In the genomic region with DNA sequence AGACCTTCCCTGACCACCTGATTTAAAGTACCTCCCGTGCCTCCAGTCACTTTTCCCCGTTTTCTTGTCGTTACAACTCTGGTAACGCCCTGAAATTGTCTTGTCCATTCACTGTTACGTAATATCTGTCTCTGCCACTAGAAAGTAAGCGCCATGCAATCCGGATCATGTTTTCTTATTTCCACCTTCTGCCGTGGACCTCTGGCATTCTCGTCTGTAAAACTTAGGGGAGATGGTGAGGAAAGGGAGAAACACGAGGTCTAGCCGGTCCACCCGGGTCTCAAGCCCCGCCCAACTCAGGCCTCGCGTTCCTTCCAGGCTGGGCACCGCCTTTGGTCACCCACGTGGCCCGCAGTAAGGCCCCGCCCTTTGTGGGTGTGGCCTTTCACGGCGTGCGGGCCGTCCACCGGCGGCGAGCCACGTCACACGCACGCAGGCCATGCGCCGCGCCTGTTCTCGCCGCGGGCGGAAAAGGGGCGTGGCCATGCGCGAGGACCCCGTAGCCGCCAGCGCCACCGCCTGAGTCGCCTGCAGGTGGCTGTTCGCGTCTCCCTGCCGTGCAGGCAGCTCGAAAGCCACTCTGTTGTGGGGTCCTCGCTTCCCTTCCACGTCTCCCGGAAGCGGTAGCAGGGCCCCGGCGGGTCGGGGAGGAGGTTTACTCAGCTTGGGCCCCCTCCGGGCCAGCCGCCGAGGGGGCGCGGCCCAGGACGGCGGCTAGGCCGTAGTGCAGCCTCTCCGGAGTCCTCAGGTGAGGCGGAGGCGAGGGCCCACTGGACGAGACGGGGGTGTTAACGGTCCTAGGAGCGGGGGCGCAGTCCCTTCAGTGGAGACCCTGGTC, we compare ENCODE assay signal across 8 cellular contexts. TPM values are rescaled to one million over a fixed set of nuclear protein-coding genes. Genes with fewer than 3 reads are reported as not detected.
DNase-seq lines count a peak whose midpoint lies in the region; ATAC-seq, FAIRE-seq and TF ChIP-seq lines count a peak whose summit lies in the region.

A gene with protein sequence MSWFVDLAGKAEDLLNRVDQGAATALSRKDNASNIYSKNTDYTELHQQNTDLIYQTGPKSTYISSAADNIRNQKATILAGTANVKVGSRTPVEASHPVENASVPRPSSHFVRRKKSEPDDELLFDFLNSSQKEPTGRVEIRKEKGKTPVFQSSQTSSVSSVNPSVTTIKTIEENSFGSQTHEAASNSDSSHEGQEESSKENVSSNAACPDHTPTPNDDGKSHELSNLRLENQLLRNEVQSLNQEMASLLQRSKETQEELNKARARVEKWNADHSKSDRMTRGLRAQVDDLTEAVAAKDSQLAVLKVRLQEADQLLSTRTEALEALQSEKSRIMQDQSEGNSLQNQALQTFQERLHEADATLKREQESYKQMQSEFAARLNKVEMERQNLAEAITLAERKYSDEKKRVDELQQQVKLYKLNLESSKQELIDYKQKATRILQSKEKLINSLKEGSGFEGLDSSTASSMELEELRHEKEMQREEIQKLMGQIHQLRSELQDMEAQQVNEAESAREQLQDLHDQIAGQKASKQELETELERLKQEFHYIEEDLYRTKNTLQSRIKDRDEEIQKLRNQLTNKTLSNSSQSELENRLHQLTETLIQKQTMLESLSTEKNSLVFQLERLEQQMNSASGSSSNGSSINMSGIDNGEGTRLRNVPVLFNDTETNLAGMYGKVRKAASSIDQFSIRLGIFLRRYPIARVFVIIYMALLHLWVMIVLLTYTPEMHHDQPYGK (plus strand): TSS at position 597 of the 838 bp plus-strand sequence. CDS start 3,133 bp downstream, outside the sequence.

- ATAC-seq in naive thymus-derived CD8-positive, alpha-beta T cell, result peak; percentile 90 to 91

- peak within 1 kb of the TSS; percentile 80 to 98 (median 92) for H3K4me3 Mint-ChIP-seq in naive thymus-derived CD8-positive, alpha-beta T cell

- DNase-seq in EL (peak; percentile 97), H54 (ENCODE audit: insufficient read length, low spot score) (peak; percentile 90), fibroblast of mammary gland (ENCODE audit: low read depth) (peak; percentile 98)
- peak; percentile 97 for DNase-seq in activated T-helper 9 cell treated with anti-CD3 and anti-CD28 coated beads, Interleukin-2, amount 50 U/mL, for 16 hours (ENCODE audit: low read depth)
- peak; percentile 97 to 100 (median 98) for DNase-seq in naive thymus-derived CD8-positive, alpha-beta T cell
- peak; percentile 97 to 99 (median 98) for DNase-seq in stimulated activated naive CD4-positive, alpha-beta T cell (lab: John Stamatoyannopoulos, UW)

- peaks cover 14 to 44% (median 43%) of the 10 kb centered on the region in 4 donors for H3K4me1 Mint-ChIP-seq in naive thymus-derived CD8-positive, alpha-beta T cell

- TF ChIP-seq CTCF in Loucy (conservative IDR thresholded peaks at IDR 0.05; ENCODE audit: low read length) (no peak), fibroblast of mammary gland (conservative IDR thresholded peaks at IDR 0.05; ENCODE audit: control insufficient read depth, insufficient read depth, low read depth, low read length) (no peak)

- POLR2A ChIA-PET in naive thymus-derived CD8-positive, alpha-beta T cell (lab: Charles Lee), result interaction anchor here (0.9 to 1.9 kb wide), 9 partner anchors 10 to 754 kb away, joined by 3 to 9 read pairs (median 3); partner anchors contain the start of genes CPSF2, LGMN, MOAP1 and NDUFB1

- peak within 1 kb of the TSS; percentile 94 for H2AFZ ChIP-seq in Loucy (ENCODE audit: low read length)

- H3K4me3 ChIP-seq in Loucy (ENCODE audit: low read length, poor library complexity, severe bottlenecking) (peak within 1 kb of the TSS; percentile 97), fibroblast of mammary gland (ENCODE audit: control insufficient read depth, low read depth, low read length) (peak within 1 kb of the TSS; percentile 100)

- peaks cover 10% of the 10 kb centered on the region for H3K27me3 ChIP-seq in Loucy (ENCODE audit: insufficient read depth, low read length, poor library complexity, severe bottlenecking)

- H3K36me3 Mint-ChIP-seq in naive thymus-derived CD8-positive, alpha-beta T cell, result peaks cover 7 to 23% (median 19%) of the 10 kb centered on the region in 3 donors

- peaks cover 23% of the 10 kb centered on the region for H3K4me1 ChIP-seq in Loucy (ENCODE audit: insufficient read depth, low read length, poor library complexity, severe bottlenecking)

- H3K9me2 ChIP-seq in Loucy (replicated peaks; ENCODE audit: low read depth, low read length), result no peaks in the 10 kb centered on the region

- peaks cover 6 to 29% (median 18%) of the 10 kb centered on the region in 9 donors for H3K9me3 Mint-ChIP-seq in naive thymus-derived CD8-positive, alpha-beta T cell

- H3K9ac ChIP-seq in Loucy (ENCODE audit: low read depth, low read length, poor library complexity, severe bottlenecking), result peak within 1 kb of the TSS; percentile 96

- H3K9me3 ChIP-seq in Loucy (ENCODE audit: insufficient read depth, low read depth, low read length), result peaks cover 12% of the 10 kb centered on the region; the same call in 1 of the 2 replicates

- peaks cover 23% of the 10 kb centered on the region for H3K79me2 ChIP-seq in Loucy (ENCODE audit: insufficient read depth, low read length)

- peak; percentile 99 for FAIRE-seq in H54 (lab: Jason Lieb, UNC)

- H3K36me3 ChIP-seq in Loucy (ENCODE audit: insufficient read depth, low read length), result peaks cover 7% of the 10 kb centered on the region; the same call in 1 of the 2 replicates

- H3K27me3 Mint-ChIP-seq in naive thymus-derived CD8-positive, alpha-beta T cell, result no peaks in the 10 kb centered on the region

- TF ChIP-seq POLR2A in H54 (IDR thresholded peaks at IDR 0.05; ENCODE audit: low read depth, low read length) (peak; percentile 54), Raji (IDR thresholded peaks at IDR 0.05; ENCODE audit: insufficient read depth, low read depth, low read length) (peak; percentile 75)

- peak within 1 kb of the TSS; percentile 93 for H3K4me2 ChIP-seq in Loucy (ENCODE audit: low read depth, low read length, poor library complexity, severe bottlenecking)

- no peaks in the 10 kb centered on the region for H3F3A ChIP-seq in Loucy (ENCODE audit: low read depth)

- H3K27ac Mint-ChIP-seq in naive thymus-derived CD8-positive, alpha-beta T cell, result peak within 1 kb of the TSS; percentile 90 to 98 (median 94)

- peaks cover 13% of the 10 kb centered on the region for H4K20me1 ChIP-seq in Loucy (ENCODE audit: insufficient read depth, low read length, poor library complexity, severe bottlenecking)

RNA-seq across cellular contexts. Expression of the gene that starts here (rescaled TPM):
- total RNA-seq in naive thymus-derived CD8-positive, alpha-beta T cell, result 10 to 100 TPM; 20.6 to 22.4 TPM
- 10 to 100 TPM; 14.0 to 20.7 (median 15.9) TPM for polyA plus RNA-seq in naive thymus-derived CD8-positive, alpha-beta T cell

Comparison
In these comparisons a context has a peak if more than half of its experiments do, and no peak if none do; other contexts are left out.
1. Peak in every context shown above with its lines: DNase-seq, ATAC-seq and H3K4me3 ChIP-seq.